ENCODE assay signal across 21 cellular contexts in the genomic region with DNA sequence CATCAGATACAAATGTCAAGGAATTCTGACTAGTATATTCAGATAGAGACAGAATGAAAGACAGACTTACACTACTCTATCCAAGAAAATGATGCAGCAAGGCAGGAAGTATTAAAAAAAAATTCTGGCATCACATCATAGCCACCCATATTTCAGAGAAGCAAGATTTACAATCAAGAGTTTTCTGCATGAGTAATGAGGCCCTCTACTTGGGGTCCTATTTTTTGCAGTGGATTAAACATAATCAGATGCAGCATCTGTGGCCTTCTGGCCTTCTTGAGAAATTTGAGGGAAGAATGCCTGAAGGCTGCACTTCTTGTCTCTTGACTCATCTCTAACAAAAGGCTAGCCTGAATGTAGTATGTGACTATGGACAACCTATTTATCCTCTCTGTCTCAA. TPM values are rescaled to one million over a fixed set of nuclear protein-coding genes. Genes with fewer than 3 reads are reported as not detected.
DNase-seq lines count a peak whose midpoint lies in the region; ATAC-seq, FAIRE-seq and TF ChIP-seq lines count a peak whose summit lies in the region.
"Had no signal": no experiment of that assay in that cellular context is flagged by ENCODE, and none has a peak within 500 bp of the region (broad histone marks: within the 10 kb centered on the region; RNA-seq: fewer than 3 reads in every experiment).

No MANE protein-coding gene starts in this region.

- no peak overlapping the region for H3K27ac Mint-ChIP-seq in immature natural killer cell
- H3K27ac Mint-ChIP-seq: CD4-positive, CD25-positive, alpha-beta regulatory T cell; T-helper 1 cell treated with Interleukin-12 subunit alpha and Interleukin-12 subunit beta and Interleukin-4 antibody, amounts not matched to agents 30 μg/mL and 1 μg/mL, for 36 hours had no signal

- H3K4me1 ChIP-seq in PC-3 (ENCODE audit: insufficient read depth, low read length), result peaks cover 18% of the 10 kb centered on the region
- H3K4me1 ChIP-seq in neuronal stem cell (ENCODE audit: control insufficient read depth in 2 of 2, insufficient read depth in 1 of 2, low read depth in 1 of 2, low read length in 2 of 2), result peaks cover 0 to 8% of the 10 kb centered on the region in 2 donors
- H3K4me1 ChIP-seq in tibial nerve, result no peaks in the 10 kb centered on the region
- H3K4me1 ChIP-seq: adrenal gland, prostate gland, thyroid gland had no signal

- H3K23ac ChIP-seq in neuronal stem cell (ENCODE audit: low read depth, low read length, poor library complexity), result no peak overlapping the region

- H3K4me3 ChIP-seq in PC-3 (ENCODE audit: low read length) (no peak overlapping the region), neuronal stem cell (ENCODE audit: low read length in 2 of 2) (no peak overlapping the region), tibial nerve (no peak overlapping the region)
- H3K4me3 ChIP-seq: adrenal gland, prostate gland, thyroid gland had no signal

- no peak overlapping the region for H3K4me3 Mint-ChIP-seq in immature natural killer cell
- H3K4me3 Mint-ChIP-seq: CD4-positive, CD25-positive, alpha-beta regulatory T cell; T-helper 1 cell treated with Interleukin-12 subunit alpha and Interleukin-12 subunit beta and Interleukin-4 antibody, amounts not matched to agents 30 μg/mL and 1 μg/mL, for 36 hours had no signal

- H3K9me2 ChIP-seq in PC-3 (replicated peaks; ENCODE audit: low read length), result no peaks in the 10 kb centered on the region

- H3K27ac ChIP-seq in PC-3 (ENCODE audit: low read length), result peak overlapping the region; percentile 35
- H3K27ac ChIP-seq in neuronal stem cell (replicated peaks; ENCODE audit: low read length), result no peak overlapping the region
- no peak overlapping the region for H3K27ac ChIP-seq in tibial nerve
- H3K27ac ChIP-seq: adrenal gland, prostate gland, thyroid gland had no signal

- H3K9me3 Mint-ChIP-seq in immature natural killer cell, result peaks cover 0 to 14% (median 5%) of the 10 kb centered on the region in 6 donors
- H3K9me3 Mint-ChIP-seq: T-helper 1 cell treated with Interleukin-12 subunit alpha and Interleukin-12 subunit beta and Interleukin-4 antibody, amounts not matched to agents 30 μg/mL and 1 μg/mL, for 36 hours had no signal

- TF ChIP-seq EP300 in tibial nerve (IDR thresholded peaks at IDR 0.05), result no peak

- peak; percentile 54 for FAIRE-seq in endometrium (lab: Jason Lieb, UNC)
- FAIRE-seq: GM19239 had no signal

- TF ChIP-seq POLR2A in tibial nerve (IDR thresholded peaks at IDR 0.05), result no peak

- TF ChIP-seq CTCF in PC-3 (conservative IDR thresholded peaks at IDR 0.05; ENCODE audit: low read depth, low read length) (no peak), tibial nerve (IDR thresholded peaks at IDR 0.05) (no peak)

- no peak overlapping the region for H2BK15ac ChIP-seq in neuronal stem cell (ENCODE audit: low read length)

- no peaks in the 10 kb centered on the region for H3K36me3 ChIP-seq in PC-3 (ENCODE audit: low read depth, low read length)
- no peaks in the 10 kb centered on the region for H3K36me3 ChIP-seq in neuronal stem cell (replicated peaks in 1 of 2; ENCODE audit: control insufficient read depth in 2 of 2, insufficient read depth in 2 of 2, low read length in 2 of 2)
- H3K36me3 ChIP-seq in tibial nerve, result no peaks in the 10 kb centered on the region
- H3K36me3 ChIP-seq: adrenal gland, prostate gland, thyroid gland had no signal

- H3K27me3 Mint-ChIP-seq in immature natural killer cell (ENCODE audit: low read depth in 3 of 3), result no peaks in the 10 kb centered on the region
- H3K27me3 Mint-ChIP-seq: CD4-positive, CD25-positive, alpha-beta regulatory T cell had no signal

- DNase-seq in EH (ENCODE audit: low read depth), result peak; percentile 99
- peak; percentile 75 for DNase-seq in PC-3
- DNase-seq in neuronal stem cell (ENCODE audit: low spot score), result no peak
- DNase-seq in immature natural killer cell, result no peak
- DNase-seq in Ammon's horn (ENCODE audit: low spot score), result no peak
- no peak for DNase-seq in tibial nerve (ENCODE audit: low spot score in 2 of 2)
- no peak for DNase-seq in DMS79 treated with DMSO at 0.1 percent for 48 hours (lab: John Stamatoyannopoulos, UW)
- DNase-seq: activated CD4-positive, alpha-beta T cell treated with anti-CD3 and anti-CD28 coated beads for 4 hours; activated T-cell treated with anti-CD3 and anti-CD28 coated beads, Interleukin-2, amount 50 U/mL, for 1 hour; CD4-positive, CD25-positive, alpha-beta regulatory T cell; left colon; NCI-H1694; NCI-H526; stimulated activated CD4-positive, alpha-beta T cell treated with anti-CD3 and anti-CD28 coated beads, Interleukin-2, amount 100 ng/mL, for 24 hours; stimulated activated CD8-positive, alpha-beta memory T cell treated with anti-CD3 and anti-CD28 coated beads, Interleukin-4, amount 100 ng/mL, for 48 hours; thyroid gland had no signal

- no peaks in the 10 kb centered on the region for H3K79me1 ChIP-seq in neuronal stem cell (ENCODE audit: low read depth, low read length)

- H3K36me3 Mint-ChIP-seq in immature natural killer cell, result no peaks in the 10 kb centered on the region
- H3K36me3 Mint-ChIP-seq: CD4-positive, CD25-positive, alpha-beta regulatory T cell had no signal

- no peak overlapping the region for H4K8ac ChIP-seq in neuronal stem cell (ENCODE audit: low read depth, low read length)

- H3K4me1 Mint-ChIP-seq in immature natural killer cell, result no peaks in the 10 kb centered on the region
- H3K4me1 Mint-ChIP-seq: CD4-positive, CD25-positive, alpha-beta regulatory T cell had no signal

- no peak overlapping the region for H2BK12ac ChIP-seq in neuronal stem cell (ENCODE audit: low read length)

- no peak overlapping the region for H3K4ac ChIP-seq in neuronal stem cell (ENCODE audit: low read length)

- BruUV-seq in PC-3 (replicated peaks; lab: Mats Ljungman, UMichigan), result no TSS peak

- no peak overlapping the region for H3K18ac ChIP-seq in neuronal stem cell (ENCODE audit: low read length)

- no peaks in the 10 kb centered on the region for H3K9me3 ChIP-seq in PC-3 (ENCODE audit: low read length)
- H3K9me3 ChIP-seq in neuronal stem cell (replicated peaks in 1 of 2; ENCODE audit: control insufficient read depth in 2 of 2, insufficient read depth in 1 of 2, low read depth in 1 of 2, low read length in 2 of 2), result no peaks in the 10 kb centered on the region
- H3K9me3 ChIP-seq in tibial nerve, result no peaks in the 10 kb centered on the region
- H3K9me3 ChIP-seq: adrenal gland, prostate gland, thyroid gland had no signal

- no peaks in the 10 kb centered on the region for H3K79me2 ChIP-seq in PC-3 (ENCODE audit: low read length)

- H2BK5ac ChIP-seq in neuronal stem cell (ENCODE audit: low read length), result no peak overlapping the region

- no peaks in the 10 kb centered on the region for H4K20me1 ChIP-seq in PC-3 (ENCODE audit: low read length)

- intact Hi-C loops in PC-3 (cut with micrococcal nuclease), result no loop called here

- H3K9ac ChIP-seq in PC-3 (ENCODE audit: low read length) (no peak overlapping the region), neuronal stem cell (ENCODE audit: low read depth, low read length, poor library complexity) (no peak overlapping the region)

- no peak overlapping the region for H3K14ac ChIP-seq in neuronal stem cell (ENCODE audit: low read length)

- no peak overlapping the region for H4K91ac ChIP-seq in neuronal stem cell (ENCODE audit: low read depth, low read length, poor library complexity)

- H3K4me2 ChIP-seq in PC-3 (ENCODE audit: low read length) (peak overlapping the region; percentile 54; the same call in 1 of the 2 replicates), neuronal stem cell (ENCODE audit: insufficient read depth, low read length, poor library complexity, severe bottlenecking) (no peak overlapping the region)

- CTCF ChIA-PET in PC-3 (lab: Charles Lee), result no interaction called here

- no peak overlapping the region for H2AK5ac ChIP-seq in neuronal stem cell (ENCODE audit: low read depth, low read length)

- POLR2A ChIA-PET in PC-3 (lab: Charles Lee; ENCODE audit: unreplicated experiment), result no interaction called here

- H3F3A ChIP-seq in PC-3 (ENCODE audit: low read length, unreplicated experiment), result no peaks in the 10 kb centered on the region

- no peak overlapping the region for H2BK120ac ChIP-seq in neuronal stem cell (ENCODE audit: low read depth, low read length)

- H2AFZ ChIP-seq in PC-3 (ENCODE audit: low read length) (no peak overlapping the region), neuronal stem cell (ENCODE audit: low read length) (peak overlapping the region; percentile 5)

- H3K27me3 ChIP-seq in PC-3 (ENCODE audit: low read length) (no peaks in the 10 kb centered on the region), neuronal stem cell (ENCODE audit: control insufficient read depth in 3 of 3, insufficient read depth in 3 of 3, low read depth in 1 of 3, low read length in 3 of 3) (no peaks in the 10 kb centered on the region), tibial nerve (no peaks in the 10 kb centered on the region)
- H3K27me3 ChIP-seq: adrenal gland, thyroid gland had no signal

- ATAC-seq in PC-3, result peak; percentile 69
- ATAC-seq: left colon had no signal

RNA-seq across cellular contexts. Expression of a gene that starts 48.2 kb away (rescaled TPM):
- total RNA-seq in PC-3 (2014; rRNA removed), result 19.1 and 28.7 TPM in 2 replicates
- 0.73 TPM for polyA plus RNA-seq in neuronal stem cell (2013, experiment 1 of 2)
- 0.82 TPM for polyA plus RNA-seq in neuronal stem cell (2013, experiment 2 of 2)
- polyA plus RNA-seq in immature natural killer cell, result not detected
- total RNA-seq in tibial nerve, result 10 to 100 TPM; 38.6 to 66.2 (median 47.2) TPM
- total RNA-seq: CD4-positive, CD25-positive, alpha-beta regulatory T cell had no signal
- polyA plus RNA-seq: CD4-positive, CD25-positive, alpha-beta regulatory T cell had no signal

Comparison
In these comparisons a context has a peak if more than half of its experiments do, and no peak if none do; other contexts are left out.
1. DNase-seq: peak in EH (single experiment) and PC-3 (single experiment); none in neuronal stem cell (single experiment), immature natural killer cell (0 of 3), Ammon's horn (single experiment), tibial nerve (0 of 2) and DMS79 treated with DMSO at 0.1 percent for 48 hours (single experiment).